Comparison of ENCODE assay signal across 8 cellular contexts in the genomic region with DNA sequence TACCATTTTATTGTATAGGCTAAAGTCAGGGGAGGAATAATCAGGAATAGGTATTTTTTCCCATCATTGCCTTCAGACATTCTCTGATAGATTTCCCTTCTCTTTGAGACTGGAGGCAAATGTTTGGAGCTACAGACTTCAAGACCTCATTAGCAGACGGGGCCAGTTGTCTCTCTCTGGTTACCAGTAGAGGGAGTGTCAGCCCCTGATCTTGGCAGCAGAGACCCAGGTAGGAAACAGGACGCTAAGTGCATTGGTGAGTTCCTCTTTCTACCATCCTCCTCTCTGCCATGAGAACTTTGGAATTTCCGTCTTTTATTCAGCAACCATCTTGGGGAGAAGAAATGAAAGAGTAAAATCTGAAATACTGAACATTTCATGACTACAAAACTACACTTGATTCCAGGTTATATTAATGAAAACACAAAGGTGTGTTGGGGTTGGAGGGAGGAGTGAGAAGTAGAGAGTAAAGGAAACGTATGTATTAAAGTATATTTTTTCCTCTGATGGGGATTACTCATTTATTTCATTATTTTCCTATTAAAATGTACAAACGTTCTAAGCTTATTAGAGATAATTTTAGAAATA.
DNase-seq lines count a peak whose midpoint lies in the region; ATAC-seq and TF ChIP-seq lines count a peak whose summit lies in the region.

No MANE protein-coding gene starts in this region.

- DNase-seq in A172 (ENCODE audit: low spot score) (peak; percentile 36), NCI-H1417 treated with DMSO at 0.1 percent for 48 hours (lab: John Stamatoyannopoulos, UW) (peak; percentile 4), amniotic epithelial cell (ENCODE audit: low read depth) (peak; percentile 3), medulla oblongata (ENCODE audit: extremely low spot score) (peak; percentile 70), spleen (no peak)
- no peak for DNase-seq in activated CD4-positive, alpha-beta T cell treated with anti-CD3 and anti-CD28 coated beads, Interleukin-2, amount 10 ng/mL, durations not matched to agents 7 days and 5 days

- POLR2A ChIA-PET in activated CD4-positive, alpha-beta T cell treated with anti-CD3 and anti-CD28 coated beads, Interleukin-2, amount 10 ng/mL, durations not matched to agents 7 days and 5 days (lab: Charles Lee) = no interaction called here

- H3K9me3 Mint-ChIP-seq in activated CD4-positive, alpha-beta T cell treated with anti-CD3 and anti-CD28 coated beads, Interleukin-2, amount 10 ng/mL, durations not matched to agents 7 days and 5 days = no peaks in the 10 kb centered on the region

- no peaks in the 10 kb centered on the region for H3K36me3 Mint-ChIP-seq in activated CD4-positive, alpha-beta T cell treated with anti-CD3 and anti-CD28 coated beads, Interleukin-2, amount 10 ng/mL, durations not matched to agents 7 days and 5 days (ENCODE audit: low read depth)

- H3K4me1 ChIP-seq in spleen = no peaks in the 10 kb centered on the region

- no peak overlapping the region for H3K27ac ChIP-seq in spleen

- no peak overlapping the region for H3K4me3 ChIP-seq in spleen

- no peak overlapping the region for H3K4me3 Mint-ChIP-seq in activated CD4-positive, alpha-beta T cell treated with anti-CD3 and anti-CD28 coated beads, Interleukin-2, amount 10 ng/mL, durations not matched to agents 7 days and 5 days

- ATAC-seq in GM18508 (IDR thresholded peaks at IDR 0.05; ENCODE audit: insufficient read depth, unreplicated experiment) = peak; percentile 54
- ATAC-seq in HG02798 (IDR thresholded peaks at IDR 0.05; ENCODE audit: poor library complexity, unreplicated experiment) = peak; percentile 85

- 23 to 38% (median 32%) methylated on average over 5 of the region's 5 CpGs for WGBS in spleen, 5 donors

- intact Hi-C loops in spleen (cut with DNase I; ENCODE audit: low total_unique reads) = no loop called here

- TF ChIP-seq CTCF in spleen (IDR thresholded peaks at IDR 0.05 in 8 of 11, conservative IDR thresholded peaks at IDR 0.05 in 3 of 11) = no peak

- H3K4me1 Mint-ChIP-seq in activated CD4-positive, alpha-beta T cell treated with anti-CD3 and anti-CD28 coated beads, Interleukin-2, amount 10 ng/mL, durations not matched to agents 7 days and 5 days = no peaks in the 10 kb centered on the region

- no peak overlapping the region for H3K27ac Mint-ChIP-seq in activated CD4-positive, alpha-beta T cell treated with anti-CD3 and anti-CD28 coated beads, Interleukin-2, amount 10 ng/mL, durations not matched to agents 7 days and 5 days

- CTCF ChIA-PET in activated CD4-positive, alpha-beta T cell treated with anti-CD3 and anti-CD28 coated beads, Interleukin-2, amount 10 ng/mL, durations not matched to agents 7 days and 5 days (lab: Charles Lee) = no interaction called here

- peaks cover 0 to 4% (median 0%) of the 10 kb centered on the region in 7 donors for H3K27me3 ChIP-seq in spleen (replicated peaks in 1 of 7)

- no peak for TF ChIP-seq POLR2A in spleen (IDR thresholded peaks at IDR 0.05)

- no peaks in the 10 kb centered on the region for H3K9me3 ChIP-seq in spleen

- H3K36me3 ChIP-seq in spleen = no peaks in the 10 kb centered on the region

- H3K27me3 Mint-ChIP-seq in activated CD4-positive, alpha-beta T cell treated with anti-CD3 and anti-CD28 coated beads, Interleukin-2, amount 10 ng/mL, durations not matched to agents 7 days and 5 days = no peaks in the 10 kb centered on the region

Comparison
In these comparisons a context has a peak if more than half of its experiments do, and no peak if none do; other contexts are left out.
1. DNase-seq: peak in A172 (single experiment), NCI-H1417 treated with DMSO at 0.1 percent for 48 hours (single experiment), amniotic epithelial cell (single experiment) and medulla oblongata (single experiment); none in activated CD4-positive, alpha-beta T cell treated with anti-CD3 and anti-CD28 coated beads, Interleukin-2, amount 10 ng/mL, durations not matched to agents 7 days and 5 days (single experiment) and spleen (single experiment).